ENCODE assay signal across 18 cellular contexts in the genomic region with DNA sequence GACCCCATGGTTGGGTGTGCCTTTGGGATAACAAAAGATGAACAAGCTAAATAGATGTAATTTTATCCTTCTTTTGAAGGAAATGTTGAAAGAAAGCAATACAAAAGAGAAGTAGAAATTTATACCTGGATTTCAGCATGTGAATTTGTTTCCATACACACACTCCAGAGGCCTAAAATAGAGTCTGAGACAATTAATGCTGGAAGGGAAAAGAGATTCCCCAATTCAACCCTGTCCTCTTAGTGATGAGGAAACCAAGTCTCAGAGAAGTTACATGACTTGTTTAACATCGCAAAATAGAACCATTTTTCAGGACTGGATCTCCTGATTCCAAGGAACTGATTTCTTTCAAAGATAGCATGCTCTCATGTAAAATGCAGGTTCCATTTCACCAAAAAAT. TPM values are rescaled to one million over a fixed set of nuclear protein-coding genes. Genes with fewer than 3 reads are reported as not detected.
"Had no signal": no experiment of that assay in that cellular context is flagged by ENCODE, and none has a peak within 500 bp of the region (broad histone marks: within the 10 kb centered on the region; RNA-seq: fewer than 3 reads in every experiment).

No MANE protein-coding gene starts in this region.

- ATAC-seq: left lobe of liver, lower lobe of right lung, upper lobe of right lung had no signal

- H3K4me3 ChIP-seq: cardiac muscle cell, heart left ventricle, lower lobe of right lung, pancreas, prostate gland, sigmoid colon, upper lobe of right lung had no signal

- H3K36me3 ChIP-seq: cardiac muscle cell, heart left ventricle, lower lobe of right lung, pancreas, prostate gland, sigmoid colon, upper lobe of right lung had no signal

- DNase-seq: dermis blood vessel endothelial cell; erythroblast; foreskin melanocyte; heart left ventricle; hypothalamus; lower lobe of right lung; midbrain; naive B cell; occipital lobe; pancreas; sigmoid colon; small intestine; stimulated activated CD4-positive, alpha-beta T cell treated with anti-CD3 and anti-CD28 coated beads, Interleukin-12 subunit alpha, Interleukin-12 subunit beta, amount 100 ng/mL, for 4 hours; stimulated activated naive CD4-positive, alpha-beta T cell treated with Interleukin-2 at 50 U/mL for 16 hours; upper lobe of right lung had no signal

- H3K27me3 ChIP-seq: cardiac muscle cell, heart left ventricle, pancreas, sigmoid colon, upper lobe of right lung had no signal

- H3K4me1 ChIP-seq: pancreas, prostate gland had no signal

- H3K9me3 ChIP-seq: heart left ventricle, lower lobe of right lung, pancreas, prostate gland, sigmoid colon, upper lobe of right lung had no signal

- H3K27ac ChIP-seq: cardiac muscle cell, lower lobe of right lung, pancreas, upper lobe of right lung had no signal

RNA-seq across cellular contexts. Expression of a gene that starts 37.3 kb away (rescaled TPM):
- total RNA-seq: left lobe of liver, lower lobe of right lung had no signal
